Comparison of ENCODE assay signal across 8 cellular contexts in genomic region chr6:31396422-31397152, GRCh38. TPM values are rescaled to one million over a fixed set of nuclear protein-coding genes. Genes with fewer than 3 reads are reported as not detected.
A peak's percentile ranks its signal among the peaks of the same experiment; 100 is the strongest.
DNase-seq lines count a peak whose midpoint lies in the region; ATAC-seq and TF ChIP-seq lines count a peak whose summit lies in the region.

No MANE protein-coding gene starts in this region.

- peaks cover 0 to 35% (median 1%) of the 10 kb centered on the region in 4 donors for H3K4me1 ChIP-seq in Peyer's patch

- H3K36me3 Mint-ChIP-seq in activated T-cell treated with anti-CD3 and anti-CD28 coated beads, Interleukin-2, amount 50 U/mL, for 4 hours (ENCODE audit: insufficient read depth) = peaks cover 8% of the 10 kb centered on the region
- peaks cover 5% of the 10 kb centered on the region for H3K36me3 Mint-ChIP-seq in nephron progenitor cell (ENCODE audit: low read depth)

- H3K9me3 ChIP-seq in Peyer's patch = no peaks in the 10 kb centered on the region

- H3K4me1 Mint-ChIP-seq in activated T-cell treated with anti-CD3 and anti-CD28 coated beads, Interleukin-2, amount 50 U/mL, for 4 hours (ENCODE audit: low read depth) = peaks cover 24% of the 10 kb centered on the region
- H3K4me1 Mint-ChIP-seq in nephron progenitor cell = peaks cover 28% of the 10 kb centered on the region
- peaks cover 39% of the 10 kb centered on the region for H3K4me1 Mint-ChIP-seq in stimulated activated naive CD8-positive, alpha-beta T cell treated with anti-CD3 and anti-CD28 coated beads, Interleukin-15, amount 100 ng/mL, for 72 hours

- H3K27ac ChIP-seq in Peyer's patch = no peak overlapping the region

- TF ChIP-seq CTCF in Peyer's patch (IDR thresholded peaks at IDR 0.05) = peak; percentile 74 to 93 (median 86)
- peak; percentile 83 for TF ChIP-seq CTCF in fibroblast of mammary gland (conservative IDR thresholded peaks at IDR 0.05; ENCODE audit: control insufficient read depth, insufficient read depth, low read depth, low read length)
- TF ChIP-seq CTCF in nephron progenitor cell (IDR thresholded peaks at IDR 0.05) = peak; percentile 81

- no peaks in the 10 kb centered on the region for H3K9me3 Mint-ChIP-seq in activated T-cell treated with anti-CD3 and anti-CD28 coated beads, Interleukin-2, amount 50 U/mL, for 4 hours
- peaks cover 4% of the 10 kb centered on the region for H3K9me3 Mint-ChIP-seq in nephron progenitor cell
- H3K9me3 Mint-ChIP-seq in stimulated activated naive CD8-positive, alpha-beta T cell treated with anti-CD3 and anti-CD28 coated beads, Interleukin-15, amount 100 ng/mL, for 72 hours = no peaks in the 10 kb centered on the region

- H3K4me3 ChIP-seq in Peyer's patch = no peak overlapping the region
- no peak overlapping the region for H3K4me3 ChIP-seq in fibroblast of mammary gland (ENCODE audit: control insufficient read depth, low read depth, low read length)

- no peak overlapping the region for H3K4me3 Mint-ChIP-seq in activated T-cell treated with anti-CD3 and anti-CD28 coated beads, Interleukin-2, amount 50 U/mL, for 4 hours
- H3K4me3 Mint-ChIP-seq in nephron progenitor cell = no peak overlapping the region
- peak overlapping the region; percentile 9 to 39 for H3K4me3 Mint-ChIP-seq in stimulated activated naive CD8-positive, alpha-beta T cell treated with anti-CD3 and anti-CD28 coated beads, Interleukin-15, amount 100 ng/mL, for 72 hours

- H3K36me3 ChIP-seq in Peyer's patch = no peaks in the 10 kb centered on the region

- H3K27me3 Mint-ChIP-seq in activated T-cell treated with anti-CD3 and anti-CD28 coated beads, Interleukin-2, amount 50 U/mL, for 4 hours (ENCODE audit: low read depth) = no peaks in the 10 kb centered on the region
- peaks cover 37% of the 10 kb centered on the region for H3K27me3 Mint-ChIP-seq in nephron progenitor cell (ENCODE audit: low read depth, poor library complexity)
- H3K27me3 Mint-ChIP-seq in stimulated activated naive CD8-positive, alpha-beta T cell treated with anti-CD3 and anti-CD28 coated beads, Interleukin-15, amount 100 ng/mL, for 72 hours = no peaks in the 10 kb centered on the region

- H3K27ac Mint-ChIP-seq in nephron progenitor cell = no peak overlapping the region
- H3K27ac Mint-ChIP-seq in stimulated activated naive CD8-positive, alpha-beta T cell treated with anti-CD3 and anti-CD28 coated beads, Interleukin-15, amount 100 ng/mL, for 72 hours = peak overlapping the region; percentile 75 to 96

- ATAC-seq in activated T-cell treated with anti-CD3 and anti-CD28 coated beads, Interleukin-2, amount 50 U/mL, for 4 hours = peak; percentile 71 to 84
- ATAC-seq in stimulated activated naive CD8-positive, alpha-beta T cell treated with anti-CD3 and anti-CD28 coated beads, Interleukin-15, amount 100 ng/mL, for 72 hours = peak; percentile 80
- ATAC-seq in GM18873 (IDR thresholded peaks at IDR 0.05; ENCODE audit: low FRiP score, unreplicated experiment) = no peak

- H3K27me3 ChIP-seq in Peyer's patch = no peaks in the 10 kb centered on the region

- peak in 1 of 2 donors; percentile 7 for TF ChIP-seq POLR2A in Peyer's patch (IDR thresholded peaks at IDR 0.05)

- DNase-seq in DMS53 treated with DMSO at 0.1 percent for 48 hours (lab: John Stamatoyannopoulos, UW; ENCODE audit: unreplicated experiment) (peak; percentile 8), HUDEP-2 (lab: John Stamatoyannopoulos, UW; ENCODE audit: unreplicated experiment in 76 of 76) (peak in 70 of 76 experiments; percentile 20 to 89 (median 68)), Peyer's patch (peak; percentile 81 to 95 (median 85)), fibroblast of mammary gland (ENCODE audit: low read depth) (peak; percentile 79), nephron progenitor cell (peak; percentile 89)
- DNase-seq in activated T-cell treated with anti-CD3 and anti-CD28 coated beads, Interleukin-2, amount 50 U/mL, for 4 hours = peak; percentile 88
- peak; percentile 87 to 93 for DNase-seq in stimulated activated naive CD8-positive, alpha-beta T cell treated with anti-CD3 and anti-CD28 coated beads, Interleukin-15, amount 100 ng/mL, for 72 hours

RNA-seq across cellular contexts. Expression of gene MICA, which starts 6.8 kb away (rescaled TPM):
- 10 to 100 TPM; 21.0 to 71.0 (median 29.1) TPM for total RNA-seq in Peyer's patch
- 1 to 10 TPM; 4.0 to 6.4 (median 4.7) TPM for total RNA-seq in activated T-cell treated with anti-CD3 and anti-CD28 coated beads, Interleukin-2, amount 50 U/mL, for 4 hours

RNA-seq across cellular contexts. Expression of gene HLA-B, which starts 39.6 kb away (rescaled TPM):
- 1,000 to 10,000 TPM in 3 of 4 donors, 100 to 1,000 TPM in 1; 835 to 3,384 (median 2,517) TPM for total RNA-seq in Peyer's patch
- 1,000 to 10,000 TPM; 3,478 to 5,156 (median 4,066) TPM for total RNA-seq in activated T-cell treated with anti-CD3 and anti-CD28 coated beads, Interleukin-2, amount 50 U/mL, for 4 hours

Comparison
In these comparisons a context has a peak if more than half of its experiments do, and no peak if none do; other contexts are left out.
1. DNase-seq: peak in every context shown above with its lines; median percentile 90 in stimulated activated naive CD8-positive, alpha-beta T cell treated with anti-CD3 and anti-CD28 coated beads, Interleukin-15, amount 100 ng/mL, for 72 hours; 89 in nephron progenitor cell; 88 in activated T-cell treated with anti-CD3 and anti-CD28 coated beads, Interleukin-2, amount 50 U/mL, for 4 hours; 85 in Peyer's patch; 79 in fibroblast of mammary gland; 68 in HUDEP-2; 8 in DMS53 treated with DMSO at 0.1 percent for 48 hours.
2. H3K4me3 Mint-ChIP-seq: peak in stimulated activated naive CD8-positive, alpha-beta T cell treated with anti-CD3 and anti-CD28 coated beads, Interleukin-15, amount 100 ng/mL, for 72 hours (2 of 2); none in activated T-cell treated with anti-CD3 and anti-CD28 coated beads, Interleukin-2, amount 50 U/mL, for 4 hours (single experiment) and nephron progenitor cell (single experiment).
3. Peak in every context shown above with its lines, with median percentiles within 50 percentile points of each other: CTCF ChIP-seq.